8 cellular contexts compared by ENCODE assay signal in the genomic region with DNA sequence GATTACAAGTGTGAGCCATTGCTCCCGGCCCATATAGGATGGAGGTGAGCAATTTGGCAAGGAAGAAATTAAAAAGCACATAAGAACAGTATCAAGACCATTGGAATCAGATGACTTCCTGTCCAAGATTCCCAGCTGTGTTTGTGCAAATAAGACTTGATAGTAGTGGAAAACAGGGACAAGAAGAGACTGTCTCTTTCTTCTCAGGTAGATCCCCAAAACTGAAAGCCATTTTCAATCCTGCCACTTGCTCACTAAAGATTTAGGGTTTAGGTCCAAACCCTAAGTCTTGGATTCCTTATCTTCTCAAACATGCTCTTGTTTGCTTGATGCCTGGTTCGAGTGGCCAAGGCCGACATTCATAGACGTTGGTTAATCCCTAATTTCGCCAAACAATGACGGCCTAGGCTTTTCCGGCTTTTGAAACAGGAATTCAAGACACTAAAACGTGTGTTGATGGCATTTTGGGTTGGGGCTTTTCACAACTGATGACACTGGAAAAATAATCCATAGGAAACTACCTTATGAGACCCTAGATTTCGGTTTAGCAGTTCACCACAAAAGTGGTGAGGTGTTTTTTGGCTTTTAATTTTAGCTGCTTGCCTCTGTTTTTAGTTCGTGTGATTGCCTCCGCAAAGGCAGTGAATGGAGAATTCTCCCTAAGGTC. TPM values are rescaled to one million over a fixed set of nuclear protein-coding genes. Genes with fewer than 3 reads are reported as not detected.
A peak's percentile ranks its signal among the peaks of the same experiment; 100 is the strongest.
DNase-seq lines count a peak whose midpoint lies in the region; ATAC-seq and TF ChIP-seq lines count a peak whose summit lies in the region.

No MANE protein-coding gene starts in this region.

- intact Hi-C loops in naive thymus-derived CD4-positive, alpha-beta T cell (cut with micrococcal nuclease) = loop anchor here (1.0 to 10.0 kb wide), 20 partner anchors 20 to 1097 kb away; a partner anchor contains a TSS

- H3K27me3 Mint-ChIP-seq in chondrocyte (ENCODE audit: low read depth) = no peaks in the 10 kb centered on the region
- H3K27me3 Mint-ChIP-seq in naive thymus-derived CD4-positive, alpha-beta T cell = no peaks in the 10 kb centered on the region

- H3K27ac Mint-ChIP-seq in chondrocyte (ENCODE audit: unreplicated experiment) = peak overlapping the region; percentile 97
- H3K27ac Mint-ChIP-seq in naive thymus-derived CD4-positive, alpha-beta T cell = peak overlapping the region; percentile 66 to 99 (median 98)

- H3K27ac ChIP-seq in BLaER1 treated with 17β-estradiol and CSF1 and Interleukin-3, amounts not matched to agents 10 nM and 100 nM = peak overlapping the region in 10 of 11 experiments; percentile 14 to 63 (median 36); a peak in 14 of 22 replicates
- peak overlapping the region; percentile 81 for H3K27ac ChIP-seq in Karpas-422 (ENCODE audit: low read length)
- peak overlapping the region; percentile 70 for H3K27ac ChIP-seq in naive thymus-derived CD4-positive, alpha-beta T cell (ENCODE audit: low read depth, low read length)

- H3K4me3 ChIP-seq in BLaER1 treated with 17β-estradiol and CSF1 and Interleukin-3, amounts not matched to agents 10 nM and 100 nM = peak overlapping the region; percentile 43 to 62 (median 48); a peak in 17 of 20 replicates
- H3K4me3 ChIP-seq in Karpas-422 (ENCODE audit: low read length) = peak overlapping the region; percentile 70
- peak overlapping the region; percentile 64 for H3K4me3 ChIP-seq in naive thymus-derived CD4-positive, alpha-beta T cell (ENCODE audit: low read length)

- peak overlapping the region; percentile 70 for H3K4me3 Mint-ChIP-seq in chondrocyte (ENCODE audit: unreplicated experiment)
- H3K4me3 Mint-ChIP-seq in naive thymus-derived CD4-positive, alpha-beta T cell = peak overlapping the region; percentile 71 to 95 (median 89)

- peak overlapping the region; percentile 0 to 65 (median 51); a peak in 19 of 22 replicates for H3K9ac ChIP-seq in BLaER1 treated with 17β-estradiol and CSF1 and Interleukin-3, amounts not matched to agents 10 nM and 100 nM
- peak overlapping the region; percentile 66 for H3K9ac ChIP-seq in Karpas-422 (ENCODE audit: low read length)

- H3K36me3 ChIP-seq in BLaER1 treated with 17β-estradiol and CSF1 and Interleukin-3, amounts not matched to agents 10 nM and 100 nM = peaks cover under 1 to 14% (median 4%) of the 10 kb centered on the region in 11 experiments; a peak in 17 of 22 replicates
- H3K36me3 ChIP-seq in Karpas-422 (ENCODE audit: insufficient read depth, low read length) = peaks cover 2% of the 10 kb centered on the region; the same call in 1 of the 2 replicates
- peaks cover 0 to 8% (median 0%) of the 10 kb centered on the region in 3 experiments for H3K36me3 ChIP-seq in naive thymus-derived CD4-positive, alpha-beta T cell (ENCODE audit: control insufficient read depth in 2 of 3, insufficient read depth in 3 of 3, low read length in 3 of 3)

- no peak for TF ChIP-seq CTCF in chondrocyte (IDR thresholded peaks at IDR 0.05)

- H4K20me1 ChIP-seq in BLaER1 treated with 17β-estradiol and CSF1 and Interleukin-3, amounts not matched to agents 10 nM and 100 nM = peaks cover 30 to 39% (median 36%) of the 10 kb centered on the region in 11 experiments
- H4K20me1 ChIP-seq in Karpas-422 (ENCODE audit: insufficient read depth, low read depth, low read length) = peaks cover 16% of the 10 kb centered on the region; the same call in 1 of the 2 replicates

- peaks cover 47% of the 10 kb centered on the region for H3K79me2 ChIP-seq in Karpas-422 (ENCODE audit: low read length)

- peaks cover 39% of the 10 kb centered on the region for H3K4me1 Mint-ChIP-seq in chondrocyte (ENCODE audit: low read depth)
- H3K4me1 Mint-ChIP-seq in naive thymus-derived CD4-positive, alpha-beta T cell = peaks cover 37 to 60% (median 57%) of the 10 kb centered on the region in 7 donors

- no peaks in the 10 kb centered on the region for H3K9me3 ChIP-seq in BLaER1 treated with 17β-estradiol and CSF1 and Interleukin-3, amounts not matched to agents 10 nM and 100 nM (replicated peaks in 1 of 11)
- H3K9me3 ChIP-seq in Karpas-422 (ENCODE audit: low read length) = no peaks in the 10 kb centered on the region
- H3K9me3 ChIP-seq in naive thymus-derived CD4-positive, alpha-beta T cell (ENCODE audit: control insufficient read depth in 2 of 3, low read length in 3 of 3) = no peaks in the 10 kb centered on the region

- no peaks in the 10 kb centered on the region for H3K9me2 ChIP-seq in Karpas-422 (replicated peaks; ENCODE audit: insufficient read depth, low read length)

- peak overlapping the region; percentile 71 to 93 (median 82) for H3K4me2 ChIP-seq in BLaER1 treated with 17β-estradiol and CSF1 and Interleukin-3, amounts not matched to agents 10 nM and 100 nM
- peak overlapping the region; percentile 97 for H3K4me2 ChIP-seq in Karpas-422 (ENCODE audit: low read depth, low read length, poor library complexity, severe bottlenecking)

- H3K36me3 Mint-ChIP-seq in chondrocyte (ENCODE audit: low read depth) = no peaks in the 10 kb centered on the region
- H3K36me3 Mint-ChIP-seq in naive thymus-derived CD4-positive, alpha-beta T cell = peaks cover 0 to 8% (median 4%) of the 10 kb centered on the region in 5 donors

- DNase-seq in Karpas-422 (no peak), chondrocyte (ENCODE audit: low spot score) (no peak), cortex of kidney (lab: John Stamatoyannopoulos, UW) (no peak), middle frontal gyrus (ENCODE audit: extremely low spot score, low spot score) (no peak), hippocampal formation (lab: John Stamatoyannopoulos, UW) (no peak)
- no peak for DNase-seq in naive thymus-derived CD4-positive, alpha-beta T cell

- peaks cover 44 to 64% (median 53%) of the 10 kb centered on the region in 10 experiments for H3K4me1 ChIP-seq in BLaER1 treated with 17β-estradiol and CSF1 and Interleukin-3, amounts not matched to agents 10 nM and 100 nM
- peaks cover 54% of the 10 kb centered on the region for H3K4me1 ChIP-seq in Karpas-422 (ENCODE audit: low read length)
- peaks cover 40 to 42% of the 10 kb centered on the region in 2 donors for H3K4me1 ChIP-seq in naive thymus-derived CD4-positive, alpha-beta T cell (ENCODE audit: control insufficient read depth in 2 of 2, insufficient read depth in 2 of 2, low read length in 2 of 2)

- H2AFZ ChIP-seq in Karpas-422 (ENCODE audit: low read length) = peak overlapping the region; percentile 29

- H3K27me3 ChIP-seq in BLaER1 treated with 17β-estradiol and CSF1 and Interleukin-3, amounts not matched to agents 10 nM and 100 nM = peaks cover 0 to 7% (median 0%) of the 10 kb centered on the region in 11 experiments; a peak in 2 of 22 replicates
- H3K27me3 ChIP-seq in Karpas-422 (ENCODE audit: low read length) = no peaks in the 10 kb centered on the region
- no peaks in the 10 kb centered on the region for H3K27me3 ChIP-seq in naive thymus-derived CD4-positive, alpha-beta T cell (ENCODE audit: control insufficient read depth in 2 of 2, insufficient read depth in 2 of 2, low read length in 2 of 2)

- POLR2A ChIA-PET in naive thymus-derived CD4-positive, alpha-beta T cell (lab: Charles Lee) = interaction anchor here (0.6 to 4.1 kb wide), 9 partner anchors 10 to 94 kb away, joined by 3 to 64 read pairs (median 6); a partner anchor contains a TSS

- no peaks in the 10 kb centered on the region for H3K9me3 Mint-ChIP-seq in chondrocyte (ENCODE audit: low read depth)
- no peaks in the 10 kb centered on the region for H3K9me3 Mint-ChIP-seq in naive thymus-derived CD4-positive, alpha-beta T cell

- CTCF ChIA-PET in naive thymus-derived CD4-positive, alpha-beta T cell (lab: Charles Lee) = interaction anchor here (1.0 kb wide), 1 partner anchor 63 kb away, joined by 7 read pairs; no protein-coding TSS in a partner anchor

- ATAC-seq in naive thymus-derived CD4-positive, alpha-beta T cell = no peak
- ATAC-seq in HG02852 (IDR thresholded peaks at IDR 0.05; ENCODE audit: unreplicated experiment) = no peak

RNA-seq across cellular contexts. Expression of a gene that starts 1.0 kb away (rescaled TPM):
- total RNA-seq in Karpas-422 (2014; rRNA removed; shearing (Covaris generic); ENCODE audit: low replicate concordance) = 47.6 and 53.4 TPM in 2 replicates
- 37.7 to 58.6 TPM (median 43.3 TPM) in 3 replicates for total RNA-seq in chondrocyte
- total RNA-seq in naive thymus-derived CD4-positive, alpha-beta T cell = 100 to 1,000 TPM in 2 of 5 experiments, 10 to 100 TPM in 3; 79.1 to 209 (median 91.9) TPM
- polyA plus RNA-seq in naive thymus-derived CD4-positive, alpha-beta T cell = 10 to 100 TPM; 16.9 to 32.8 TPM

RNA-seq across cellular contexts. Expression of a gene that starts 4.0 kb away (rescaled TPM):
- total RNA-seq in Karpas-422 (2014; rRNA removed; shearing (Covaris generic); ENCODE audit: low replicate concordance) = 50.5 and 64.1 TPM in 2 replicates
- total RNA-seq in chondrocyte = 80.3 to 87.0 TPM (median 85.7 TPM) in 3 replicates
- 100 to 1,000 TPM in 2 of 5 experiments, 10 to 100 TPM in 3; 60.6 to 175 (median 74.9) TPM for total RNA-seq in naive thymus-derived CD4-positive, alpha-beta T cell
- 1 to 10 TPM; 7.4 to 8.1 TPM for polyA plus RNA-seq in naive thymus-derived CD4-positive, alpha-beta T cell

RNA-seq across cellular contexts. Expression of a gene that starts 22.9 kb away (rescaled TPM):
- 57.8 and 74.1 TPM in 2 replicates for total RNA-seq in Karpas-422 (2014; rRNA removed; shearing (Covaris generic); ENCODE audit: low replicate concordance)
- total RNA-seq in chondrocyte = 44.8 to 54.1 TPM (median 47.7 TPM) in 3 replicates
- 10 to 100 TPM; 45.0 to 92.4 (median 50.6) TPM for total RNA-seq in naive thymus-derived CD4-positive, alpha-beta T cell
- polyA plus RNA-seq in naive thymus-derived CD4-positive, alpha-beta T cell = 10 to 100 TPM; 47.3 to 53.1 TPM

RNA-seq across cellular contexts. Expression of a gene that starts 48.3 kb away (rescaled TPM):
- 11.1 and 13.2 TPM in 2 replicates for total RNA-seq in Karpas-422 (2014; rRNA removed; shearing (Covaris generic); ENCODE audit: low replicate concordance)
- total RNA-seq in chondrocyte = 29.9 to 44.5 TPM (median 33.5 TPM) in 3 replicates
- total RNA-seq in naive thymus-derived CD4-positive, alpha-beta T cell = 10 to 100 TPM; 12.2 to 39.9 (median 15.2) TPM
- 10 to 100 TPM in 1 of 2 donors, 1 to 10 TPM in 1; 8.1 to 11.2 TPM for polyA plus RNA-seq in naive thymus-derived CD4-positive, alpha-beta T cell

RNA-seq across cellular contexts. Expression of a gene that starts 48.5 kb away (rescaled TPM):
- 3.7 and 14.4 TPM in 2 replicates for total RNA-seq in Karpas-422 (2014; rRNA removed; shearing (Covaris generic); ENCODE audit: low replicate concordance)
- total RNA-seq in chondrocyte = 1.5 to 5.4 TPM (median 1.8 TPM) in 3 replicates
- total RNA-seq in naive thymus-derived CD4-positive, alpha-beta T cell = 1 to 10 TPM in 1 of 5 experiments, under 1 TPM in 3, not detected in 1; 0.05 to 1.0 (median 0.30) TPM
- polyA plus RNA-seq in naive thymus-derived CD4-positive, alpha-beta T cell = not detected
